ENCODE assay signal across 28 cellular contexts in genomic region chr3:160973067-160973466, GRCh38.
DNase-seq lines count a peak whose midpoint lies in the region; ATAC-seq and TF ChIP-seq lines count a peak whose summit lies in the region.
"Had no signal": no experiment of that assay in that cellular context is flagged by ENCODE, and none has a peak within 500 bp of the region (broad histone marks: within the 10 kb centered on the region; RNA-seq: fewer than 3 reads in every experiment).

No MANE protein-coding gene starts in this region.

- peak overlapping the region; percentile 67 for H3K4me3 Mint-ChIP-seq in natural killer cell
- H3K4me3 Mint-ChIP-seq: activated naive CD8-positive, alpha-beta T cell treated with anti-CD3 and anti-CD28 coated beads, Interleukin-2, amount 50 U/mL, for 24 hours; B cell; neural crest cell; T-helper 1 cell treated with Interleukin-12 subunit alpha and Interleukin-12 subunit beta and Interleukin-4 antibody, amounts not matched to agents 30 μg/mL and 1 μg/mL, for 36 hours had no signal

- no TSS peak for BruUV-seq in PC-3 (replicated peaks; lab: Mats Ljungman, UMichigan)

- CTCF ChIA-PET in PC-3 (lab: Charles Lee): no interaction called here

- POLR2A ChIA-PET in PC-3 (lab: Charles Lee; ENCODE audit: unreplicated experiment): no interaction called here

- H3K27me3 ChIP-seq in PC-3 (ENCODE audit: low read length): no peaks in the 10 kb centered on the region
- H3K27me3 ChIP-seq: SJSA1, transverse colon had no signal

- H3K4me3 ChIP-seq in PC-3 (ENCODE audit: low read length): no peak overlapping the region
- H3K4me3 ChIP-seq: GM23248, SJSA1, transverse colon had no signal

- H3K27ac ChIP-seq in PC-3 (ENCODE audit: low read length): no peak overlapping the region
- H3K27ac ChIP-seq: GM23248, SJSA1, transverse colon had no signal

- H3K79me2 ChIP-seq in PC-3 (ENCODE audit: low read length): no peaks in the 10 kb centered on the region

- peaks cover 23% of the 10 kb centered on the region in 2 donors for H3K4me1 Mint-ChIP-seq in natural killer cell
- H3K4me1 Mint-ChIP-seq: neural crest cell had no signal

- no peak overlapping the region for H3K4me2 ChIP-seq in PC-3 (ENCODE audit: low read length)

- no peaks in the 10 kb centered on the region for H3K27me3 Mint-ChIP-seq in natural killer cell (ENCODE audit: low read depth in 2 of 2)
- H3K27me3 Mint-ChIP-seq: B cell had no signal

- no peak overlapping the region for H3K9ac ChIP-seq in PC-3 (ENCODE audit: low read length)
- H3K9ac ChIP-seq: GM23248 had no signal

- ATAC-seq in PC-3: peak; percentile 72
- peak in 1 of 3 donors; percentile 21 for ATAC-seq in natural killer cell
- ATAC-seq: activated naive CD8-positive, alpha-beta T cell treated with anti-CD3 and anti-CD28 coated beads, Interleukin-2, amount 50 U/mL, for 24 hours; left colon; right cardiac atrium had no signal

- H3K9me3 ChIP-seq in PC-3 (ENCODE audit: low read length): no peaks in the 10 kb centered on the region
- H3K9me3 ChIP-seq: SJSA1, transverse colon had no signal

- no peaks in the 10 kb centered on the region for H4K20me1 ChIP-seq in PC-3 (ENCODE audit: low read length)

- peak overlapping the region; percentile 61 to 75 for H3K27ac Mint-ChIP-seq in natural killer cell
- H3K27ac Mint-ChIP-seq: activated naive CD8-positive, alpha-beta T cell treated with anti-CD3 and anti-CD28 coated beads, Interleukin-2, amount 50 U/mL, for 24 hours; B cell; T-helper 1 cell treated with Interleukin-12 subunit alpha and Interleukin-12 subunit beta and Interleukin-4 antibody, amounts not matched to agents 30 μg/mL and 1 μg/mL, for 36 hours had no signal

- no peaks in the 10 kb centered on the region for H3K36me3 Mint-ChIP-seq in natural killer cell

- no peaks in the 10 kb centered on the region for H3K4me1 ChIP-seq in PC-3 (ENCODE audit: insufficient read depth, low read length)
- H3K4me1 ChIP-seq: SJSA1 had no signal

- intact Hi-C loops in PC-3 (cut with micrococcal nuclease) (no loop called here), natural killer cell (cut with micrococcal nuclease) (no loop called here)

- TF ChIP-seq CTCF in PC-3 (conservative IDR thresholded peaks at IDR 0.05; ENCODE audit: low read depth, low read length) (no peak), natural killer cell (IDR thresholded peaks at IDR 0.05) (no peak)

- H3K9me2 ChIP-seq in PC-3 (replicated peaks; ENCODE audit: low read length): no peaks in the 10 kb centered on the region

- no peak overlapping the region for H2AFZ ChIP-seq in PC-3 (ENCODE audit: low read length)
- H2AFZ ChIP-seq: GM23248 had no signal

- DNase-seq in NOMO-1 treated with DMSO at 0.1 percent for 48 hours (lab: John Stamatoyannopoulos, UW; ENCODE audit: unreplicated experiment) (peak; percentile 31), NOMO-1 treated with dmso at 0.1 percent for 144 hours (lab: John Stamatoyannopoulos, UW; ENCODE audit: unreplicated experiment) (no peak), Kasumi-1 (lab: John Stamatoyannopoulos, UW) (peak; percentile 77 to 80), PC-3 (no peak), natural killer cell (no peak), cortex of kidney (lab: John Stamatoyannopoulos, UW) (no peak), NK-92 (lab: John Stamatoyannopoulos, UW; ENCODE audit: unreplicated experiment) (no peak)
- no peak for DNase-seq in stimulated activated CD4-positive, alpha-beta T cell treated with anti-CD3 and anti-CD28 coated beads, Interleukin-4, amount 100 ng/mL, for 1 hour
- DNase-seq: activated CD4-positive, alpha-beta T cell treated with anti-CD3 and anti-CD28 coated beads for 4 hours; activated gamma-delta T cell; activated naive CD8-positive, alpha-beta T cell treated with anti-CD3 and anti-CD28 coated beads, Interleukin-2, amount 50 U/mL, for 24 hours; activated T-cell treated with anti-CD3 and anti-CD28 coated beads, Interleukin-2, amount 50 U/mL, for 1 hour; caudate nucleus; GM23248; hippocampal formation; Karpas-422; left colon; mammary epithelial cell; NCI-H1417 treated with DMSO at 0.1 percent for 48 hours; NCI-H2107; NCI-H524; right cardiac atrium; stimulated activated CD4-positive, alpha-beta T cell treated with anti-CD3 and anti-CD28 coated beads, Interleukin-2, amount 100 ng/mL, for 24 hours; transverse colon had no signal

- H3K9me3 Mint-ChIP-seq in natural killer cell: no peaks in the 10 kb centered on the region

- no peaks in the 10 kb centered on the region for H3K36me3 ChIP-seq in PC-3 (ENCODE audit: low read depth, low read length)
- H3K36me3 ChIP-seq: SJSA1, transverse colon had no signal

- H3F3A ChIP-seq in PC-3 (ENCODE audit: low read length, unreplicated experiment): no peaks in the 10 kb centered on the region

Comparison
In these comparisons a context has a peak if more than half of its experiments do, and no peak if none do; other contexts are left out.
1. DNase-seq: peak in NOMO-1 treated with DMSO at 0.1 percent for 48 hours (single experiment) and Kasumi-1 (2 of 2); none in NOMO-1 treated with dmso at 0.1 percent for 144 hours (single experiment), PC-3 (single experiment), natural killer cell (single experiment), cortex of kidney (single experiment), NK-92 (single experiment) and stimulated activated CD4-positive, alpha-beta T cell treated with anti-CD3 and anti-CD28 coated beads, Interleukin-4, amount 100 ng/mL, for 1 hour (single experiment).